In the genomic region with DNA sequence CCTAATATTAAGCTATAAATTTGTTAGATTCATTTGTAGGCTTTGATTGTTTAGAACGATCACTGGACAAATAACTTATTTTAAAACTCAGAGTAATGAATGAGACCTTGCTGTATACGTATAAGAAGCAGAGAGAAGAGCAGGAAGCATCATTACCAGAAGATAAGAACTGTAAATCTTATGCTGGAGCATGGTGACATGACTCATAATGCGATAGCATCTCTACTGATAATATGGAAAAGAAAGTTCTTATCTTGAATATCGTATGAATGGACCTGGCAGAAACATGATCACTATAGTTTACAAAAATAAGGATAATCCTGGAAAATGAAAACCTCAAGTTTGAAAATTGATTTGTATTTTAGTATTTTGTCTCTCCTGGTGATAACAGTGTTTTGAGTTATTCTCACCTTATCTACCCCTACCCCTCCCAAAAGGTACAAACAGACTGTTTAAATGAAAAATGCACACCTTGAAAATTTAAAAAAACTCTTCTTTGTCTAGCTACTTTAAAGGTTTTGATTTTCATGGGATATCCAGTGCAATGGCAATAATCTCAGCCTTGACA, we compare ENCODE assay signal across 28 cellular contexts. TPM values are rescaled to one million over a fixed set of nuclear protein-coding genes. Genes with fewer than 3 reads are reported as not detected.
"Had no signal": no experiment of that assay in that cellular context is flagged by ENCODE, and none has a peak within 500 bp of the region (broad histone marks: within the 10 kb centered on the region; RNA-seq: fewer than 3 reads in every experiment).

No MANE protein-coding gene starts in this region.

- H3K36me3 Mint-ChIP-seq: activated naive CD4-positive, alpha-beta T cell treated with anti-CD3 and anti-CD28 coated beads, Interleukin-2, amount 50 U/mL, for 72 hours had no signal

- H3K27me3 ChIP-seq: ascending aorta, brain microvascular endothelial cell, heart right ventricle, stomach, tibial nerve had no signal

- H3K9me3 ChIP-seq: suprapubic skin had no signal

- H3K4me3 ChIP-seq: ascending aorta, heart right ventricle, left lung, lung, stomach, suprapubic skin, tibial nerve had no signal

- H3K27ac Mint-ChIP-seq: activated CD4-positive, alpha-beta T cell treated with anti-CD3 and anti-CD28 coated beads, Interleukin-2, amount 10 ng/mL, durations not matched to agents 7 days and 5 days; activated CD8-positive, alpha-beta memory T cell treated with anti-CD3 and anti-CD28 coated beads, Interleukin-2, amount 10 ng/mL, durations not matched to agents 7 days and 5 days; activated CD8-positive, alpha-beta T cell treated with anti-CD3 and anti-CD28 coated beads for 36 hours; activated naive CD4-positive, alpha-beta T cell treated with anti-CD3 and anti-CD28 coated beads, Interleukin-2, amount 50 U/mL, for 72 hours; dendritic cell treated with granulocyte-macrophage colony-stimulating factor and Interleukin-4, amounts not matched to agents 40 ng/mL and 50 ng/mL, for 4 days; stimulated activated memory B cell treated with anti-CD40 and anti-IgM and Interleukin-4, amounts not matched to agents 10 μg/mL and 1 μg/mL and 100 μg/mL, for 72 hours; T-helper 1 cell treated with Interleukin-12 subunit alpha and Interleukin-12 subunit beta and Interleukin-4 antibody, amounts not matched to agents 30 μg/mL and 1 μg/mL, for 36 hours had no signal

- H3K4me1 Mint-ChIP-seq: stimulated activated memory B cell treated with anti-CD40 and anti-IgM and Interleukin-4, amounts not matched to agents 10 μg/mL and 1 μg/mL and 100 μg/mL, for 72 hours had no signal

- ATAC-seq: activated CD4-positive, CD25-positive, alpha-beta regulatory T cell treated with anti-CD3 and anti-CD28 coated beads, Interleukin-2, amount 50 U/mL, for 24 hours; activated CD8-positive, alpha-beta memory T cell treated with anti-CD3 and anti-CD28 coated beads, Interleukin-2, amount 10 ng/mL, durations not matched to agents 7 days and 5 days; activated CD8-positive, alpha-beta T cell treated with anti-CD3 and anti-CD28 coated beads for 36 hours; activated naive CD4-positive, alpha-beta T cell treated with anti-CD3 and anti-CD28 coated beads, Interleukin-2, amount 50 U/mL, for 72 hours; heart right ventricle; left lung; naive thymus-derived CD8-positive, alpha-beta T cell; sciatic nerve; stimulated activated memory B cell treated with anti-CD40 and anti-IgM and Interleukin-4, amounts not matched to agents 10 μg/mL and 1 μg/mL and 100 μg/mL, for 72 hours had no signal

- DNase-seq: activated CD4-positive, alpha-beta T cell treated with anti-CD3 and anti-CD28 coated beads, Interleukin-2, amount 10 ng/mL, durations not matched to agents 7 days and 5 days; activated CD8-positive, alpha-beta memory T cell treated with anti-CD3 and anti-CD28 coated beads, Interleukin-2, amount 10 ng/mL, durations not matched to agents 7 days and 5 days; activated CD8-positive, alpha-beta T cell treated with anti-CD3 and anti-CD28 coated beads for 36 hours; activated effector memory CD4-positive, alpha-beta T cell treated with anti-CD3 and anti-CD28 coated beads, Interleukin-2, amount 50 U/mL, for 16 hours; activated T-cell treated with anti-CD3 and anti-CD28 coated beads for 4 hours; brain microvascular endothelial cell; caudate nucleus; effector CD4-positive, alpha-beta T cell; foreskin fibroblast; heart right ventricle; kidney glomerular epithelial cell; left lung; naive thymus-derived CD8-positive, alpha-beta T cell; small intestine; stimulated activated CD4-positive, alpha-beta T cell treated with anti-CD3 and anti-CD28 coated beads, Interleukin-15, amount 100 ng/mL, for 24 hours; stomach; T1000 had no signal

- H3K27me3 Mint-ChIP-seq: activated CD8-positive, alpha-beta T cell treated with anti-CD3 and anti-CD28 coated beads for 36 hours; naive thymus-derived CD8-positive, alpha-beta T cell; stimulated activated memory B cell treated with anti-CD40 and anti-IgM and Interleukin-4, amounts not matched to agents 10 μg/mL and 1 μg/mL and 100 μg/mL, for 72 hours had no signal

- H3K27ac ChIP-seq: ascending aorta, brain microvascular endothelial cell, heart right ventricle, left lung, stomach, suprapubic skin, tibial nerve, VCaP had no signal

- H3K9me3 Mint-ChIP-seq: activated CD4-positive, alpha-beta T cell treated with anti-CD3 and anti-CD28 coated beads, Interleukin-2, amount 10 ng/mL, durations not matched to agents 7 days and 5 days had no signal

- H3K4me3 Mint-ChIP-seq: activated CD4-positive, alpha-beta T cell treated with anti-CD3 and anti-CD28 coated beads, Interleukin-2, amount 10 ng/mL, durations not matched to agents 7 days and 5 days; activated CD8-positive, alpha-beta memory T cell treated with anti-CD3 and anti-CD28 coated beads, Interleukin-2, amount 10 ng/mL, durations not matched to agents 7 days and 5 days; activated CD8-positive, alpha-beta T cell treated with anti-CD3 and anti-CD28 coated beads for 36 hours; dendritic cell treated with granulocyte-macrophage colony-stimulating factor and Interleukin-4, amounts not matched to agents 40 ng/mL and 50 ng/mL, for 4 days; naive thymus-derived CD8-positive, alpha-beta T cell; stimulated activated memory B cell treated with anti-CD40 and anti-IgM and Interleukin-4, amounts not matched to agents 10 μg/mL and 1 μg/mL and 100 μg/mL, for 72 hours; T-helper 1 cell treated with Interleukin-12 subunit alpha and Interleukin-12 subunit beta and Interleukin-4 antibody, amounts not matched to agents 30 μg/mL and 1 μg/mL, for 36 hours had no signal

- H3K36me3 ChIP-seq: ascending aorta, brain microvascular endothelial cell, heart right ventricle, left lung, stomach, suprapubic skin had no signal

RNA-seq across cellular contexts. Expression of gene NKAPL, which starts 5.8 kb away (rescaled TPM):
- total RNA-seq: activated CD8-positive, alpha-beta T cell treated with anti-CD3 and anti-CD28 coated beads for 36 hours; activated naive CD4-positive, alpha-beta T cell treated with anti-CD3 and anti-CD28 coated beads, Interleukin-2, amount 50 U/mL, for 72 hours; ascending aorta had no signal
